38 cellular contexts compared by ENCODE assay signal in genomic region chr4:9820343-9820742, GRCh38. TPM values are rescaled to one million over a fixed set of nuclear protein-coding genes. Genes with fewer than 3 reads are reported as not detected.
"Had no signal": no experiment of that assay in that cellular context is flagged by ENCODE, and none has a peak within 500 bp of the region (broad histone marks: within the 10 kb centered on the region; RNA-seq: fewer than 3 reads in every experiment).

No MANE protein-coding gene starts in this region.

- H3K27me3 ChIP-seq: adrenal gland, ascending aorta, body of pancreas, brain microvascular endothelial cell, breast epithelium, cardiac muscle cell had no signal

- FAIRE-seq: astrocyte, bronchial epithelial cell had no signal

- ATAC-seq: activated naive CD4-positive, alpha-beta T cell treated with anti-CD3 and anti-CD28 coated beads, Interleukin-2, amount 50 U/mL, for 72 hours; activated naive CD8-positive, alpha-beta T cell treated with anti-CD3 and anti-CD28 coated beads, Interleukin-2, amount 50 U/mL, for 24 hours; activated T-cell treated with anti-CD3 and anti-CD28 coated beads, Interleukin-2, amount 50 U/mL, for 4 hours; activated T-cell treated with anti-CD3 and anti-CD28 coated beads, Interleukin-2, amount 50 U/mL, for 72 hours; activated T-helper 17 cell treated with anti-CD3 and anti-CD28 coated beads, Interleukin-2, amount 50 U/mL, for 72 hours; body of pancreas had no signal

- H3K4me1 ChIP-seq: adrenal gland, ascending aorta, body of pancreas, breast epithelium had no signal

- H3K9me3 ChIP-seq: adrenal gland, ascending aorta, body of pancreas, breast epithelium had no signal

- H3K4me3 ChIP-seq: adrenal gland, ascending aorta, body of pancreas, breast epithelium, cardiac muscle cell had no signal

- DNase-seq: activated effector memory CD4-positive, alpha-beta T cell treated with anti-CD3 and anti-CD28 coated beads, Interleukin-2, amount 50 U/mL, for 16 hours; activated effector memory CD4-positive, alpha-beta T cell treated with Interleukin-2 at 50 U/mL for 16 hours; activated gamma-delta T cell; activated gamma-delta T cell treated with Interleukin-2 at 50 U/mL for 16 hours; activated naive CD4-positive, alpha-beta T cell; activated naive CD4-positive, alpha-beta T cell treated with anti-CD3 and anti-CD28 coated beads for 36 hours; activated naive CD4-positive, alpha-beta T cell treated with anti-CD3 and anti-CD28 coated beads, Interleukin-2, amount 10 ng/mL, durations not matched to agents 7 days and 5 days; activated naive CD4-positive, alpha-beta T cell treated with anti-CD3 and anti-CD28 coated beads, Interleukin-2, amount 50 U/mL, for 16 hours; activated naive CD4-positive, alpha-beta T cell treated with Interleukin-2 at 50 U/mL for 16 hours; activated naive CD8-positive, alpha-beta T cell treated with anti-CD3 and anti-CD28 coated beads for 36 hours; activated naive CD8-positive, alpha-beta T cell treated with anti-CD3 and anti-CD28 coated beads, Interleukin-2, amount 10 ng/mL, durations not matched to agents 7 days and 5 days; activated naive CD8-positive, alpha-beta T cell treated with anti-CD3 and anti-CD28 coated beads, Interleukin-2, amount 50 U/mL, for 24 hours; activated T-cell treated with anti-CD3 and anti-CD28 coated beads, Interleukin-2, amount 50 U/mL, for 1 hour; activated T-cell treated with anti-CD3 and anti-CD28 coated beads, Interleukin-2, amount 50 U/mL, for 24 hours; activated T-cell treated with anti-CD3 and anti-CD28 coated beads, Interleukin-2, amount 50 U/mL, for 4 hours; activated T-cell treated with anti-CD3 and anti-CD28 coated beads, Interleukin-2, amount 50 U/mL, for 48 hours; activated T-cell treated with anti-CD3 and anti-CD28 coated beads, Interleukin-2, amount 50 U/mL, for 72 hours; adrenal gland; amniotic stem cell; amygdala; anterior cingulate cortex; aorta; body of pancreas; brain microvascular endothelial cell; caudate nucleus; central memory CD4-positive, alpha-beta T cell; cerebellar nuclear complex had no signal

- H3K27ac ChIP-seq: adrenal gland, ascending aorta, body of pancreas, brain microvascular endothelial cell, breast epithelium, cardiac muscle cell had no signal

- H3K36me3 ChIP-seq: adrenal gland, ascending aorta, brain microvascular endothelial cell, breast epithelium, cardiac muscle cell had no signal

RNA-seq across cellular contexts. Expression of gene DRD5, which starts 38.9 kb away (rescaled TPM):
- total RNA-seq: activated naive CD4-positive, alpha-beta T cell treated with anti-CD3 and anti-CD28 coated beads for 36 hours; activated naive CD4-positive, alpha-beta T cell treated with anti-CD3 and anti-CD28 coated beads, Interleukin-2, amount 50 U/mL, for 72 hours; activated naive CD8-positive, alpha-beta T cell treated with anti-CD3 and anti-CD28 coated beads for 36 hours; activated naive CD8-positive, alpha-beta T cell treated with anti-CD3 and anti-CD28 coated beads, Interleukin-2, amount 10 ng/mL, durations not matched to agents 7 days and 5 days; activated T-cell treated with anti-CD3 and anti-CD28 coated beads, Interleukin-2, amount 50 U/mL, for 4 hours; activated T-cell treated with anti-CD3 and anti-CD28 coated beads, Interleukin-2, amount 50 U/mL, for 72 hours; activated T-helper 1 cell treated with anti-CD3 and anti-CD28 coated beads, Interleukin-12 subunit alpha, Interleukin-12 subunit beta, Interleukin-2, Interleukin-4 antibody, amounts not matched to agents 30 ng/mL and 10 ng/mL and 1 ng/mL, durations not matched to agents 14 hours and 24 hours and 36 hours; activated T-helper 17 cell treated with anti-CD3 and anti-CD28 coated beads, Interleukin-2, amount 50 U/mL, for 72 hours; activated T-helper 2 cell treated with anti-CD3 and anti-CD28 coated beads, Interferon-gamma antibody, Interleukin-2, Interleukin-4, amounts not matched to agents 10 μg/mL and 5 μg/mL and 100 μg/mL, durations not matched to agents 14 hours and 24 hours and 36 hours; aorta; ascending aorta; astrocyte; body of pancreas; breast epithelium; bronchial epithelial cell; cardiac muscle cell; cardiac septum; chondrocyte had no signal
- polyA plus RNA-seq: adrenal gland, aorta, cardiac muscle cell had no signal
